In the genomic region with DNA sequence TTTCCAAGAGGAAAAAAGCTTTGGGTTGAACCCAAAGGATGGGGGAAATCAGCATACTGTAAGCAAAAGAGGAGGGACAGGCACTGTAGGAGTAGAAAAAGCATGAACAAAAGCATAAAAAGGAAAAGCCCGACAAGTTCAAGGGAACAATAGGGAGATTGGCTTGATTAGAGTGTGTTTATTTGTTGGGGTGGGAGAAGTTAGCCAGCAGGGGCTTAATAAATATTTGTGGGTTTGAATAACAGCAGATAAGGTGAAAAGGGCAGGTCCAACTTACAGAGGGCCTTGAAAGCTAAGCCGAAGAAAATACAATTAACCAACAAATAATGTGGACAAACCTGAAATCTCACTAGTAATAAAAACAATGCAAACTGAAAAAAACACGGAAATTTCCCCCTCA, we compare ENCODE assay signal across 1 cellular context.
TF ChIP-seq lines count a peak whose summit lies in the region.

No MANE protein-coding gene starts in this region.

TF ChIP-seq in GM23338, 12 proteins besides CTCF, POLR2A, EP300 and RAD21:
- TF ChIP-seq, protein P1, sequence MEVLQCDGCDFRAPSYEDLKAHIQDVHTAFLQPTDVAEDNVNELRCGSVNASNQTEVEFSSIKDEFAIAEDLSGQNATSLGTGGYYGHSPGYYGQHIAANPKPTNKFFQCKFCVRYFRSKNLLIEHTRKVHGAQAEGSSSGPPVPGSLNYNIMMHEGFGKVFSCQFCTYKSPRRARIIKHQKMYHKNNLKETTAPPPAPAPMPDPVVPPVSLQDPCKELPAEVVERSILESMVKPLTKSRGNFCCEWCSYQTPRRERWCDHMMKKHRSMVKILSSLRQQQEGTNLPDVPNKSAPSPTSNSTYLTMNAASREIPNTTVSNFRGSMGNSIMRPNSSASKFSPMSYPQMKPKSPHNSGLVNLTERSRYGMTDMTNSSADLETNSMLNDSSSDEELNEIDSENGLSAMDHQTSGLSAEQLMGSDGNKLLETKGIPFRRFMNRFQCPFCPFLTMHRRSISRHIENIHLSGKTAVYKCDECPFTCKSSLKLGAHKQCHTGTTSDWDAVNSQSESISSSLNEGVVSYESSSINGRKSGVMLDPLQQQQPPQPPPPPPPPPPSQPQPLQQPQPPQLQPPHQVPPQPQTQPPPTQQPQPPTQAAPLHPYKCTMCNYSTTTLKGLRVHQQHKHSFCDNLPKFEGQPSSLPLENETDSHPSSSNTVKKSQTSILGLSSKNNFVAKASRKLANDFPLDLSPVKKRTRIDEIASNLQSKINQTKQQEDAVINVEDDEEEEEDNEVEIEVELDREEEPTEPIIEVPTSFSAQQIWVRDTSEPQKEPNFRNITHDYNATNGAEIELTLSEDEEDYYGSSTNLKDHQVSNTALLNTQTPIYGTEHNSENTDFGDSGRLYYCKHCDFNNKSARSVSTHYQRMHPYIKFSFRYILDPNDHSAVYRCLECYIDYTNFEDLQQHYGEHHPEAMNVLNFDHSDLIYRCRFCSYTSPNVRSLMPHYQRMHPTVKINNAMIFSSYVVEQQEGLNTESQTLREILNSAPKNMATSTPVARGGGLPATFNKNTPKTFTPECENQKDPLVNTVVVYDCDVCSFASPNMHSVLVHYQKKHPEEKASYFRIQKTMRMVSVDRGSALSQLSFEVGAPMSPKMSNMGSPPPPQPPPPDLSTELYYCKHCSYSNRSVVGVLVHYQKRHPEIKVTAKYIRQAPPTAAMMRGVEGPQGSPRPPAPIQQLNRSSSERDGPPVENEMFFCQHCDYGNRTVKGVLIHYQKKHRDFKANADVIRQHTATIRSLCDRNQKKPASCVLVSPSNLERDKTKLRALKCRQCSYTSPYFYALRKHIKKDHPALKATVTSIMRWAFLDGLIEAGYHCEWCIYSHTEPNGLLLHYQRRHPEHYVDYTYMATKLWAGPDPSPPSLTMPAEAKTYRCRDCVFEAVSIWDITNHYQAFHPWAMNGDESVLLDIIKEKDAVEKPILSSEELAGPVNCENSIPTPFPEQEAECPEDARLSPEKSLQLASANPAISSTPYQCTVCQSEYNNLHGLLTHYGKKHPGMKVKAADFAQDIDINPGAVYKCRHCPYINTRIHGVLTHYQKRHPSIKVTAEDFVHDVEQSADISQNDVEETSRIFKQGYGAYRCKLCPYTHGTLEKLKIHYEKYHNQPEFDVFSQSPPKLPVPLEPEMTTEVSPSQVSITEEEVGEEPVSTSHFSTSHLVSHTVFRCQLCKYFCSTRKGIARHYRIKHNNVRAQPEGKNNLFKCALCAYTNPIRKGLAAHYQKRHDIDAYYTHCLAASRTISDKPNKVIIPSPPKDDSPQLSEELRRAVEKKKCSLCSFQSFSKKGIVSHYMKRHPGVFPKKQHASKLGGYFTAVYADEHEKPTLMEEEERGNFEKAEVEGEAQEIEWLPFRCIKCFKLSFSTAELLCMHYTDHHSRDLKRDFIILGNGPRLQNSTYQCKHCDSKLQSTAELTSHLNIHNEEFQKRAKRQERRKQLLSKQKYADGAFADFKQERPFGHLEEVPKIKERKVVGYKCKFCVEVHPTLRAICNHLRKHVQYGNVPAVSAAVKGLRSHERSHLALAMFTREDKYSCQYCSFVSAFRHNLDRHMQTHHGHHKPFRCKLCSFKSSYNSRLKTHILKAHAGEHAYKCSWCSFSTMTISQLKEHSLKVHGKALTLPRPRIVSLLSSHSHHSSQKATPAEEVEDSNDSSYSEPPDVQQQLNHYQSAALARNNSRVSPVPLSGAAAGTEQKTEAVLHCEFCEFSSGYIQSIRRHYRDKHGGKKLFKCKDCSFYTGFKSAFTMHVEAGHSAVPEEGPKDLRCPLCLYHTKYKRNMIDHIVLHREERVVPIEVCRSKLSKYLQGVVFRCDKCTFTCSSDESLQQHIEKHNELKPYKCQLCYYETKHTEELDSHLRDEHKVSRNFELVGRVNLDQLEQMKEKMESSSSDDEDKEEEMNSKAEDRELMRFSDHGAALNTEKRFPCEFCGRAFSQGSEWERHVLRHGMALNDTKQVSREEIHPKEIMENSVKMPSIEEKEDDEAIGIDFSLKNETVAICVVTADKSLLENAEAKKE (CRISPR knock-in tag; IDR thresholded peaks at IDR 0.05): no peak
- TF ChIP-seq STAT1 (IDR thresholded peaks at IDR 0.05; ENCODE audit: unreplicated experiment) (no peak), EZH2 (IDR thresholded peaks at IDR 0.05; ENCODE audit: low read depth, unreplicated experiment) (no peak), POLR2AphosphoS5 (IDR thresholded peaks at IDR 0.05; ENCODE audit: low read depth) (no peak), NANOG (IDR thresholded peaks at IDR 0.05; ENCODE audit: borderline replicate concordance) (no peak), EZH2phosphoT487 (IDR thresholded peaks at IDR 0.05; ENCODE audit: unreplicated experiment) (no peak), JUNB (IDR thresholded peaks at IDR 0.05; ENCODE audit: unreplicated experiment) (no peak), ZNF114 (CRISPR knock-in tag; IDR thresholded peaks at IDR 0.05) (no peak), ZNF331 (CRISPR knock-in tag; IDR thresholded peaks at IDR 0.05; ENCODE audit: low read depth) (no peak), CREB1 (CRISPR knock-in tag; IDR thresholded peaks at IDR 0.05; ENCODE audit: low read depth) (no peak)
- TF ChIP-seq, protein P2, sequence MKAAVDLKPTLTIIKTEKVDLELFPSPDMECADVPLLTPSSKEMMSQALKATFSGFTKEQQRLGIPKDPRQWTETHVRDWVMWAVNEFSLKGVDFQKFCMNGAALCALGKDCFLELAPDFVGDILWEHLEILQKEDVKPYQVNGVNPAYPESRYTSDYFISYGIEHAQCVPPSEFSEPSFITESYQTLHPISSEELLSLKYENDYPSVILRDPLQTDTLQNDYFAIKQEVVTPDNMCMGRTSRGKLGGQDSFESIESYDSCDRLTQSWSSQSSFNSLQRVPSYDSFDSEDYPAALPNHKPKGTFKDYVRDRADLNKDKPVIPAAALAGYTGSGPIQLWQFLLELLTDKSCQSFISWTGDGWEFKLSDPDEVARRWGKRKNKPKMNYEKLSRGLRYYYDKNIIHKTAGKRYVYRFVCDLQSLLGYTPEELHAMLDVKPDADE (IDR thresholded peaks at IDR 0.05): no peak
- TF ChIP-seq, protein P3, sequence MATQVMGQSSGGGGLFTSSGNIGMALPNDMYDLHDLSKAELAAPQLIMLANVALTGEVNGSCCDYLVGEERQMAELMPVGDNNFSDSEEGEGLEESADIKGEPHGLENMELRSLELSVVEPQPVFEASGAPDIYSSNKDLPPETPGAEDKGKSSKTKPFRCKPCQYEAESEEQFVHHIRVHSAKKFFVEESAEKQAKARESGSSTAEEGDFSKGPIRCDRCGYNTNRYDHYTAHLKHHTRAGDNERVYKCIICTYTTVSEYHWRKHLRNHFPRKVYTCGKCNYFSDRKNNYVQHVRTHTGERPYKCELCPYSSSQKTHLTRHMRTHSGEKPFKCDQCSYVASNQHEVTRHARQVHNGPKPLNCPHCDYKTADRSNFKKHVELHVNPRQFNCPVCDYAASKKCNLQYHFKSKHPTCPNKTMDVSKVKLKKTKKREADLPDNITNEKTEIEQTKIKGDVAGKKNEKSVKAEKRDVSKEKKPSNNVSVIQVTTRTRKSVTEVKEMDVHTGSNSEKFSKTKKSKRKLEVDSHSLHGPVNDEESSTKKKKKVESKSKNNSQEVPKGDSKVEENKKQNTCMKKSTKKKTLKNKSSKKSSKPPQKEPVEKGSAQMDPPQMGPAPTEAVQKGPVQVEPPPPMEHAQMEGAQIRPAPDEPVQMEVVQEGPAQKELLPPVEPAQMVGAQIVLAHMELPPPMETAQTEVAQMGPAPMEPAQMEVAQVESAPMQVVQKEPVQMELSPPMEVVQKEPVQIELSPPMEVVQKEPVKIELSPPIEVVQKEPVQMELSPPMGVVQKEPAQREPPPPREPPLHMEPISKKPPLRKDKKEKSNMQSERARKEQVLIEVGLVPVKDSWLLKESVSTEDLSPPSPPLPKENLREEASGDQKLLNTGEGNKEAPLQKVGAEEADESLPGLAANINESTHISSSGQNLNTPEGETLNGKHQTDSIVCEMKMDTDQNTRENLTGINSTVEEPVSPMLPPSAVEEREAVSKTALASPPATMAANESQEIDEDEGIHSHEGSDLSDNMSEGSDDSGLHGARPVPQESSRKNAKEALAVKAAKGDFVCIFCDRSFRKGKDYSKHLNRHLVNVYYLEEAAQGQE (IDR thresholded peaks at IDR 0.05; ENCODE audit: unreplicated experiment): no peak
